ENCODE assay signal across 12 cellular contexts in the genomic region with DNA sequence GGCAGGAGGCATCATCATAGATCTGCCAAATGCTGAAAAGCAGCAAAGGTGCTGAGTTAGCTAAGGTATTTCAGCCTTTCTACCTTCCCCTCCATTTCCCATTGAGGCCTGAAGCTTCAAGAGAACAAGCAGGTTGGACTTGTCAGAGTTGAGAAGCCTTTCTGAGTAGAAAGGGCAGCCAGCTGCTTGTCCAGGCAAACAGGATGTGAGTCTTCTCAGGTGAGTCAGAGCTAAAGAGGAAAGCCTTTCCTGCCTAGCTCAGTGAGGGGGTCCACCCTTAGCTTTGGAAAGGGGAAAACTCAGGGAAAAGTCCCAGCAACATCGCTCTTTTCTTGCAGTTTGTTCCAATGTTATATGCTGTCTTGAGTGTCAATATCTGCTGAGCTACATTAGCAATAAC. TPM values are rescaled to one million over a fixed set of nuclear protein-coding genes. Genes with fewer than 3 reads are reported as not detected.
DNase-seq lines count a peak whose midpoint lies in the region; ATAC-seq, FAIRE-seq and TF ChIP-seq lines count a peak whose summit lies in the region.
"Had no signal": no experiment of that assay in that cellular context is flagged by ENCODE, and none has a peak within 500 bp of the region (broad histone marks: within the 10 kb centered on the region; RNA-seq: fewer than 3 reads in every experiment).

No MANE protein-coding gene starts in this region.

- CTCF ChIA-PET in activated naive CD4-positive, alpha-beta T cell treated with anti-CD3 and anti-CD28 coated beads for 36 hours (lab: Charles Lee) = interaction anchor here (0.7 to 3.0 kb wide), 6 partner anchors 12 to 106 kb away, joined by 3 to 15 read pairs (median 4); partner anchors contain the start of gene MPZL2

- no peak for FAIRE-seq in urothelium cell line (lab: Jason Lieb, UNC)
- FAIRE-seq: K562 had no signal

- no peaks in the 10 kb centered on the region for H3K27me3 Mint-ChIP-seq in activated naive CD4-positive, alpha-beta T cell treated with anti-CD3 and anti-CD28 coated beads for 36 hours (ENCODE audit: low read depth)

- DNase-seq in activated naive CD4-positive, alpha-beta T cell treated with anti-CD3 and anti-CD28 coated beads for 36 hours = peak; percentile 55
- no peak for DNase-seq in activated naive CD4-positive, alpha-beta T cell treated with Interleukin-2 at 50 U/mL for 16 hours
- DNase-seq in SW480 (ENCODE audit: low spot score) = peak; percentile 55
- DNase-seq in foreskin keratinocyte = peak; percentile 67 to 91
- peak; percentile 51 for DNase-seq in urothelium cell line (ENCODE audit: low spot score)
- DNase-seq in pons (ENCODE audit: low spot score) = no peak
- DNase-seq in OCI-M1 (lab: John Stamatoyannopoulos, UW) = no peak
- DNase-seq in WERI-Rb-1 = no peak
- DNase-seq: C1 segment of cervical spinal cord, kidney glomerular epithelial cell had no signal

- peak overlapping the region; percentile 32 for H3K27ac ChIP-seq in foreskin keratinocyte
- H3K27ac ChIP-seq in WERI-Rb-1 = no peak overlapping the region
- H3K27ac ChIP-seq: parathyroid adenoma had no signal

- intact Hi-C loops in activated naive CD4-positive, alpha-beta T cell treated with anti-CD3 and anti-CD28 coated beads for 36 hours (cut with micrococcal nuclease) = no loop called here

- H3K36me3 Mint-ChIP-seq in activated naive CD4-positive, alpha-beta T cell treated with anti-CD3 and anti-CD28 coated beads for 36 hours (ENCODE audit: low read depth) = no peaks in the 10 kb centered on the region

- peaks cover 52% of the 10 kb centered on the region for H3K4me1 ChIP-seq in foreskin keratinocyte

- H3K27me3 ChIP-seq in foreskin keratinocyte (no peaks in the 10 kb centered on the region), WERI-Rb-1 (ENCODE audit: insufficient read depth, low read depth, severe bottlenecking) (no peaks in the 10 kb centered on the region)

- H3K4me3 Mint-ChIP-seq in activated naive CD4-positive, alpha-beta T cell treated with anti-CD3 and anti-CD28 coated beads for 36 hours = no peak overlapping the region

- no peaks in the 10 kb centered on the region for H3K9me3 Mint-ChIP-seq in activated naive CD4-positive, alpha-beta T cell treated with anti-CD3 and anti-CD28 coated beads for 36 hours

- no peaks in the 10 kb centered on the region for H3K9me3 ChIP-seq in WERI-Rb-1 (ENCODE audit: severe bottlenecking)

- H3K4me1 Mint-ChIP-seq in activated naive CD4-positive, alpha-beta T cell treated with anti-CD3 and anti-CD28 coated beads for 36 hours (ENCODE audit: low read depth) = peaks cover 52% of the 10 kb centered on the region

- peak; percentile 82 for ATAC-seq in foreskin keratinocyte
- ATAC-seq: K562 had no signal

- TF ChIP-seq CTCF in foreskin keratinocyte (conservative IDR thresholded peaks at IDR 0.05) (no peak), WERI-Rb-1 (IDR thresholded peaks at IDR 0.05; ENCODE audit: low read depth, low read length) (no peak)

- no peak overlapping the region for H3K27ac Mint-ChIP-seq in activated naive CD4-positive, alpha-beta T cell treated with anti-CD3 and anti-CD28 coated beads for 36 hours

- no peak overlapping the region for H3K4me3 ChIP-seq in WERI-Rb-1 (ENCODE audit: low read depth, low read length)
- H3K4me3 ChIP-seq: K562 had no signal

- no peaks in the 10 kb centered on the region for H3K36me3 ChIP-seq in WERI-Rb-1

RNA-seq across cellular contexts. Expression of gene MPZL2, which starts 13.2 kb away (rescaled TPM):
- total RNA-seq in activated naive CD4-positive, alpha-beta T cell treated with anti-CD3 and anti-CD28 coated beads for 36 hours = 10 to 100 TPM; 25.3 to 28.4 TPM
- total RNA-seq in foreskin keratinocyte = 50.1 and 62.0 TPM in 2 replicates
- polyA plus RNA-seq in foreskin keratinocyte = 25.3 and 34.0 TPM in 2 replicates

RNA-seq across cellular contexts. Expression of gene MPZL3, which starts 25.1 kb away (rescaled TPM):
- total RNA-seq in activated naive CD4-positive, alpha-beta T cell treated with anti-CD3 and anti-CD28 coated beads for 36 hours = 10 to 100 TPM; 29.3 to 30.5 TPM
- 9.8 and 11.5 TPM in 2 replicates for total RNA-seq in foreskin keratinocyte
- 4.2 and 4.3 TPM in 2 replicates for polyA plus RNA-seq in foreskin keratinocyte

RNA-seq across cellular contexts. Expression of gene CD3E, which starts 27.2 kb away (rescaled TPM):
- total RNA-seq in activated naive CD4-positive, alpha-beta T cell treated with anti-CD3 and anti-CD28 coated beads for 36 hours = 100 to 1,000 TPM; 377 to 415 TPM
- not detected in 2 replicates for total RNA-seq in foreskin keratinocyte
- not detected in 2 replicates for polyA plus RNA-seq in foreskin keratinocyte

RNA-seq across cellular contexts. Expression of gene JAML, which starts 52.5 kb away (rescaled TPM):
- total RNA-seq in activated naive CD4-positive, alpha-beta T cell treated with anti-CD3 and anti-CD28 coated beads for 36 hours = 10 to 100 TPM; 67.5 to 71.4 TPM
- not detected in 2 replicates for total RNA-seq in foreskin keratinocyte
- not detected in 2 replicates for polyA plus RNA-seq in foreskin keratinocyte

Comparison
In these comparisons a context has a peak if more than half of its experiments do, and no peak if none do; other contexts are left out.
1. DNase-seq: peak in activated naive CD4-positive, alpha-beta T cell treated with anti-CD3 and anti-CD28 coated beads for 36 hours (single experiment), SW480 (single experiment), foreskin keratinocyte (2 of 2) and urothelium cell line (single experiment); none in activated naive CD4-positive, alpha-beta T cell treated with Interleukin-2 at 50 U/mL for 16 hours (single experiment), pons (single experiment), OCI-M1 (single experiment) and WERI-Rb-1 (single experiment).
2. RNA of gene CD3E, which starts 27.2 kb away (total RNA-seq): 377 to 415 TPM in activated naive CD4-positive, alpha-beta T cell treated with anti-CD3 and anti-CD28 coated beads for 36 hours; not detected in foreskin keratinocyte; every median in the first group is over 100 times any median in the second.